25 cellular contexts compared by ENCODE assay signal in the genomic region with DNA sequence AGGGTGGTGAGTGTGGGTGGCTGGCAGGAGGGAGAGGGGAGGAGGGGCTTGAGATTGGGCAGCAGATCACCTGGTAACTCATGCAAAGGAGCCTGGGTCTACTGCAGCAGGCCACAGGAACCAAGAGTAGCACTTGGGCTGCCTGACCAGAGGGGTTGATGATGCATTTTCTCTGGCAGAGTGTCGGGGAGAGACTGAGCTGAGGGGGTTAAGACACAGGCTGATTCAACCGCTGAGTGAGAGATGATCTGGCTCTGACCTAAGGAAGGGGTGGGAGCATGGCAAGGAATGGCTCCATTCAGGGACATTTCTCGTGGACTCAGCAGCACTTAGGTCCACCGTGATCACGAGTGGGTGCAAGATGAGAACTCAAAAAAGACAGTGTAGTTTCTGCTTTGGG.
DNase-seq lines count a peak whose midpoint lies in the region; ATAC-seq, FAIRE-seq and TF ChIP-seq lines count a peak whose summit lies in the region.
"Had no signal": no experiment of that assay in that cellular context is flagged by ENCODE, and none has a peak within 500 bp of the region (broad histone marks: within the 10 kb centered on the region; RNA-seq: fewer than 3 reads in every experiment).

No MANE protein-coding gene starts in this region.

- H3K36me3 Mint-ChIP-seq in astrocyte (ENCODE audit: low read depth, unreplicated experiment): no peaks in the 10 kb centered on the region
- H3K36me3 Mint-ChIP-seq: CD4-positive, alpha-beta memory T cell had no signal

- no peak for FAIRE-seq in astrocyte (lab: Jason Lieb, UNC)
- FAIRE-seq: endometrium, frontal cortex had no signal

- no peak overlapping the region for H2AFZ ChIP-seq in IMR-90 (replicated peaks; ENCODE audit: low read length, poor library complexity)
- H2AFZ ChIP-seq in astrocyte (ENCODE audit: low read depth, low read length): peak overlapping the region; percentile 27

- H3K36me3 ChIP-seq in IMR-90 (ENCODE audit: control insufficient read depth, insufficient read depth, low read length): no peaks in the 10 kb centered on the region
- H3K36me3 ChIP-seq in astrocyte (ENCODE audit: insufficient read depth, low read length): no peaks in the 10 kb centered on the region
- H3K36me3 ChIP-seq: Peyer's patch had no signal

- H2AK9ac ChIP-seq in IMR-90 (replicated peaks; ENCODE audit: low read depth, low read length, poor library complexity): no peak overlapping the region

- H3K4me2 ChIP-seq in IMR-90 (ENCODE audit: low read depth, low read length): no peak overlapping the region
- peak overlapping the region; percentile 13 for H3K4me2 ChIP-seq in astrocyte (ENCODE audit: low read length)

- POLR2A ChIA-PET in IMR-90 (lab: Charles Lee; ENCODE audit: unreplicated experiment): no interaction called here

- H3K27ac ChIP-seq in IMR-90 (ENCODE audit: insufficient read depth, low read length) (no peak overlapping the region), astrocyte (ENCODE audit: low read depth, low read length) (no peak overlapping the region)
- H3K27ac ChIP-seq: Peyer's patch had no signal

- dilution Hi-C loops in IMR-90 (cut with HindIII; ENCODE audit: low sequenced_read_pairs, unreplicated experiment): no loop called here

- no peak overlapping the region for H2BK20ac ChIP-seq in IMR-90 (ENCODE audit: low read depth, low read length)

- H3K9me3 Mint-ChIP-seq in astrocyte (ENCODE audit: unreplicated experiment): no peaks in the 10 kb centered on the region
- H3K9me3 Mint-ChIP-seq: CD4-positive, alpha-beta memory T cell had no signal

- H4K8ac ChIP-seq in IMR-90 (ENCODE audit: low read depth in 2 of 2, low read length in 2 of 2): no peak overlapping the region

- no peak for TF ChIP-seq POLR2A in IMR-90 (IDR thresholded peaks at IDR 0.05; ENCODE audit: low read depth, low read length)

- H3K9ac ChIP-seq in IMR-90 (ENCODE audit: low read depth, low read length) (no peak overlapping the region), astrocyte (ENCODE audit: low read length) (no peak overlapping the region)

- H3K18ac ChIP-seq in IMR-90 (ENCODE audit: low read depth, low read length): no peak overlapping the region

- H3K9me3 ChIP-seq in IMR-90 (ENCODE audit: control insufficient read depth, insufficient read depth, low read length): no peaks in the 10 kb centered on the region
- H3K9me3 ChIP-seq in astrocyte (ENCODE audit: insufficient read depth, low read depth, low read length): no peaks in the 10 kb centered on the region
- H3K9me3 ChIP-seq: Peyer's patch had no signal

- H2BK120ac ChIP-seq in IMR-90 (ENCODE audit: low read depth, low read length): no peak overlapping the region

- H3K79me1 ChIP-seq in IMR-90 (ENCODE audit: low read depth in 1 of 2, low read length in 2 of 2): no peaks in the 10 kb centered on the region

- no peak for TF ChIP-seq RAD21 in IMR-90 (IDR thresholded peaks at IDR 0.05; ENCODE audit: low read length)

- no peak overlapping the region for H3K56ac ChIP-seq in IMR-90 (ENCODE audit: extremely low read depth, insufficient read depth, low read length)

- H3K4me1 Mint-ChIP-seq in astrocyte (ENCODE audit: low read depth, unreplicated experiment): peaks cover 23% of the 10 kb centered on the region
- H3K4me1 Mint-ChIP-seq: CD4-positive, alpha-beta memory T cell had no signal

- 37% methylated on average over 5 of the region's 5 CpGs; no CpG with 5 or more reads in 1 of the 2 experiments for WGBS in IMR-90 (ENCODE audit: extremely low coverage in 2 of 2, insufficient read length in 1 of 2), 2 experiments

- no peak overlapping the region for H2BK5ac ChIP-seq in IMR-90 (ENCODE audit: low read depth, low read length, poor library complexity, severe bottlenecking)

- peaks cover 9% of the 10 kb centered on the region for H3K27me3 Mint-ChIP-seq in astrocyte (ENCODE audit: low read depth, unreplicated experiment)

- H3K4me3 ChIP-seq in AG09309 (ENCODE audit: control insufficient read depth, low read depth, low read length): no peak overlapping the region
- no peak overlapping the region for H3K4me3 ChIP-seq in IMR-90 (ENCODE audit: insufficient read depth, low read depth, low read length)
- no peak overlapping the region for H3K4me3 ChIP-seq in astrocyte (ENCODE audit: insufficient read depth, low read depth, low read length)
- H3K4me3 ChIP-seq: Peyer's patch had no signal

- TF ChIP-seq CTCF in AG09309 (IDR thresholded peaks at IDR 0.05; ENCODE audit: control insufficient read depth, insufficient read depth, low read depth, low read length, missing control alignments) (no peak), IMR-90 (conservative IDR thresholded peaks at IDR 0.05; ENCODE audit: low read depth, low read length) (no peak), astrocyte (IDR thresholded peaks at IDR 0.05; ENCODE audit: insufficient read depth, low read depth, low read length) (no peak)

- H3K23ac ChIP-seq in IMR-90 (ENCODE audit: low read depth, low read length): no peak overlapping the region

- H3K14ac ChIP-seq in IMR-90 (replicated peaks; ENCODE audit: low read depth, low read length): no peak overlapping the region

- BruUV-seq in IMR-90 (replicated peaks; lab: Mats Ljungman, UMichigan): no TSS peak

- no peak overlapping the region for H2BK15ac ChIP-seq in IMR-90 (ENCODE audit: low read depth, low read length)

- no peak overlapping the region for H3K4ac ChIP-seq in IMR-90 (ENCODE audit: low read depth, low read length)

- H3K27ac Mint-ChIP-seq in astrocyte (ENCODE audit: unreplicated experiment): peak overlapping the region; percentile 15
- H3K27ac Mint-ChIP-seq: CD4-positive, alpha-beta memory T cell had no signal

- peak; percentile 65 for ATAC-seq in IMR-90 (ENCODE audit: low read depth)
- no peak for ATAC-seq in GM21576 (IDR thresholded peaks at IDR 0.05; ENCODE audit: unreplicated experiment)

- H4K91ac ChIP-seq in IMR-90 (ENCODE audit: insufficient read depth, low read depth, low read length): no peak overlapping the region

- no peaks in the 10 kb centered on the region; the same call in 1 of the 2 replicates for H3K9me1 ChIP-seq in IMR-90 (ENCODE audit: insufficient read depth, low read length)

- CTCF ChIA-PET in IMR-90 (lab: Yijun Ruan, JAX): no interaction called here

- H4K20me1 ChIP-seq in IMR-90 (ENCODE audit: insufficient read depth, low read length): no peaks in the 10 kb centered on the region
- H4K20me1 ChIP-seq in astrocyte (ENCODE audit: insufficient read depth, low read length): no peaks in the 10 kb centered on the region

- H4K5ac ChIP-seq in IMR-90 (ENCODE audit: low read depth, low read length): no peak overlapping the region

- DNase-seq in AG09309 (ENCODE audit: low read depth): peak; percentile 18
- peak; percentile 55 for DNase-seq in IMR-90
- DNase-seq in astrocyte (ENCODE audit: low read depth): peak; percentile 64
- peak; percentile 54 for DNase-seq in iris pigment epithelial cell (ENCODE audit: low read depth)
- DNase-seq in NCI-H526 treated with DMSO at 0.1 percent for 48 hours (lab: John Stamatoyannopoulos, UW): no peak
- DNase-seq in NCI-H146 treated with DMSO at 0.1 percent for 48 hours (lab: John Stamatoyannopoulos, UW; ENCODE audit: unreplicated experiment): no peak
- no peak for DNase-seq in NCI-H774 (lab: John Stamatoyannopoulos, UW)
- DNase-seq: ACHN; activated CD4-positive, alpha-beta T cell treated with anti-CD3 and anti-CD28 coated beads for 48 hours; activated CD8-positive, alpha-beta memory T cell treated with anti-CD3 and anti-CD28 coated beads, Interleukin-2, amount 50 U/mL, for 48 hours; activated gamma-delta T cell; amygdala; CD4-positive, alpha-beta memory T cell; DMS79 treated with DMSO at 0.1 percent for 48 hours; H7; NCI-H1092; NCI-H2171; NCI-H748 treated with DMSO at 0.1 percent for 48 hours; nucleus accumbens; Peyer's patch; retina; trophoblast cell had no signal

- H3K4me1 ChIP-seq in IMR-90 (ENCODE audit: control insufficient read depth, insufficient read depth, low read length) (peaks cover 2% of the 10 kb centered on the region; the same call in 1 of the 2 replicates), astrocyte (ENCODE audit: insufficient read depth, low read length) (peaks cover 11% of the 10 kb centered on the region)
- H3K4me1 ChIP-seq: Peyer's patch had no signal

- H3K4me3 Mint-ChIP-seq in astrocyte (ENCODE audit: unreplicated experiment): no peak overlapping the region
- H3K4me3 Mint-ChIP-seq: CD4-positive, alpha-beta memory T cell had no signal

- H3K27me3 ChIP-seq in IMR-90 (ENCODE audit: control insufficient read depth, insufficient read depth, low read length) (peaks cover 17% of the 10 kb centered on the region), astrocyte (ENCODE audit: insufficient read depth, low read length) (peaks cover 2% of the 10 kb centered on the region)
- H3K27me3 ChIP-seq: Peyer's patch had no signal

- H3K79me2 ChIP-seq in astrocyte (ENCODE audit: insufficient read depth, low read length): no peaks in the 10 kb centered on the region

- in situ Hi-C loops in IMR-90 (cut with MboI; ENCODE audit: low sequenced_read_pairs): no loop called here

- intact Hi-C loops in IMR-90 (cut with micrococcal nuclease): no loop called here

- H2AK5ac ChIP-seq in IMR-90 (ENCODE audit: low read depth, low read length): no peak overlapping the region

TF ChIP-seq in IMR-90, 13 proteins besides CTCF, POLR2A, EP300 and RAD21 (continues in another document):
- no peak for TF ChIP-seq CHD1 (IDR thresholded peaks at IDR 0.05; ENCODE audit: low read depth, low read length)
- TF ChIP-seq, protein P1, sequence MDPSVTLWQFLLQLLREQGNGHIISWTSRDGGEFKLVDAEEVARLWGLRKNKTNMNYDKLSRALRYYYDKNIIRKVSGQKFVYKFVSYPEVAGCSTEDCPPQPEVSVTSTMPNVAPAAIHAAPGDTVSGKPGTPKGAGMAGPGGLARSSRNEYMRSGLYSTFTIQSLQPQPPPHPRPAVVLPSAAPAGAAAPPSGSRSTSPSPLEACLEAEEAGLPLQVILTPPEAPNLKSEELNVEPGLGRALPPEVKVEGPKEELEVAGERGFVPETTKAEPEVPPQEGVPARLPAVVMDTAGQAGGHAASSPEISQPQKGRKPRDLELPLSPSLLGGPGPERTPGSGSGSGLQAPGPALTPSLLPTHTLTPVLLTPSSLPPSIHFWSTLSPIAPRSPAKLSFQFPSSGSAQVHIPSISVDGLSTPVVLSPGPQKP (IDR thresholded peaks at IDR 0.05; ENCODE audit: borderline replicate concordance, low read depth, low read length): no peak
- no peak for TF ChIP-seq MAZ (IDR thresholded peaks at IDR 0.05; ENCODE audit: borderline replicate concordance, low read depth, low read length)
- TF ChIP-seq CEBPB (IDR thresholded peaks at IDR 0.05; ENCODE audit: low read depth, low read length): no peak
- TF ChIP-seq BHLHE40 (IDR thresholded peaks at IDR 0.05; ENCODE audit: low read depth, low read length): no peak
- TF ChIP-seq SMC3 (IDR thresholded peaks at IDR 0.05; ENCODE audit: low read depth, low read length): no peak
- TF ChIP-seq RFX5 (IDR thresholded peaks at IDR 0.05; ENCODE audit: low read depth, low read length): no peak

Comparison
In these comparisons a context has a peak if more than half of its experiments do, and no peak if none do; other contexts are left out.
1. DNase-seq: peak in AG09309 (single experiment), IMR-90 (single experiment), astrocyte (single experiment) and iris pigment epithelial cell (single experiment); none in NCI-H526 treated with DMSO at 0.1 percent for 48 hours (single experiment), NCI-H146 treated with DMSO at 0.1 percent for 48 hours (single experiment) and NCI-H774 (single experiment).